16 cellular contexts compared by ENCODE assay signal in the genomic region with DNA sequence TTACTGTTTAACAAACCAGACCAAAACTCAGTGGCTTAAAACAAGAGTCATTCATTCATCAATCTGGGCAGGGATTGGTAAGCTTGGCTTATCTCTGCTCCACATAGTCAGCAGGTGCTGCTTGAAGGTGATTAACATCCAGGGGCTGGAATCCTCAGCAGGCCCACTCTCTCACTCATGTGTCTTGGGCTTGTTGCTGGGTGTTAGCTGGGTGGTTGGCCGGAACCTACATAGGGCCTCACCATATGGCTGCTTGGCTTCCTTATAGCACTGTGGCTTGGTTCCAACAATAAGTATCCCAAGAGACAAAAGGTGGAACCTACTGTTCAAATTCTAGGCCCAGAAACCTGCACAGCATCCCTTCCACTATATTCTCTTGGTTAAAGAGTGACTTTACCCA.
DNase-seq lines count a peak whose midpoint lies in the region; ATAC-seq lines count a peak whose summit lies in the region.
"Had no signal": no experiment of that assay in that cellular context is flagged by ENCODE, and none has a peak within 500 bp of the region (broad histone marks: within the 10 kb centered on the region; RNA-seq: fewer than 3 reads in every experiment).

No MANE protein-coding gene starts in this region.

- intact Hi-C loops in left colon (cut with DNase I, micrococcal nuclease): no loop called here
- intact Hi-C loops in cardiac septum (cut with DNase I): no loop called here

- H3K4me1 Mint-ChIP-seq in effector memory CD8-positive, alpha-beta T cell (ENCODE audit: low read depth in 2 of 2): peaks cover 0 to 2% of the 10 kb centered on the region in 2 donors

- no peaks in the 10 kb centered on the region for H3K36me3 Mint-ChIP-seq in effector memory CD8-positive, alpha-beta T cell (ENCODE audit: insufficient read depth)

- DNase-seq in DMS 273 (lab: John Stamatoyannopoulos, UW; ENCODE audit: unreplicated experiment) (peak; percentile 67), DMS 273 treated with DMSO at 0.1 percent for 48 hours (lab: John Stamatoyannopoulos, UW) (no peak), NCI-H82 (lab: John Stamatoyannopoulos, UW) (peak; percentile 94), left colon (no peak), cardiac septum (ENCODE audit: low spot score) (no peak), medulla oblongata (ENCODE audit: extremely low spot score) (no peak)
- no peak for DNase-seq in effector memory CD8-positive, alpha-beta T cell
- DNase-seq: AML-193; Caco-2; CD4-positive, alpha-beta T cell; DMS53; DND-41; EL had no signal

- H3K27ac Mint-ChIP-seq in effector memory CD8-positive, alpha-beta T cell: no peak overlapping the region
- H3K27ac Mint-ChIP-seq: CD4-positive, alpha-beta T cell had no signal

- H3K9me3 Mint-ChIP-seq in effector memory CD8-positive, alpha-beta T cell: no peaks in the 10 kb centered on the region
- H3K9me3 Mint-ChIP-seq: CD4-positive, alpha-beta T cell had no signal

- peaks cover 29 to 37% of the 10 kb centered on the region in 2 donors for H3K27me3 Mint-ChIP-seq in effector memory CD8-positive, alpha-beta T cell

- no peak overlapping the region for H3K4me3 Mint-ChIP-seq in effector memory CD8-positive, alpha-beta T cell
- H3K4me3 Mint-ChIP-seq: CD4-positive, alpha-beta T cell had no signal

- ATAC-seq in left colon (peak; percentile 75), GM18858 (IDR thresholded peaks at IDR 0.05; ENCODE audit: unreplicated experiment) (no peak)
- ATAC-seq in effector memory CD8-positive, alpha-beta T cell (replicated peaks): no peak
- ATAC-seq: A549, GM12878 had no signal

Comparison
In these comparisons a context has a peak if more than half of its experiments do, and no peak if none do; other contexts are left out.
1. DNase-seq: peak in DMS 273 (single experiment) and NCI-H82 (single experiment); none in DMS 273 treated with DMSO at 0.1 percent for 48 hours (single experiment), left colon (0 of 2), cardiac septum (single experiment), medulla oblongata (single experiment) and effector memory CD8-positive, alpha-beta T cell (0 of 3).